34 cellular contexts compared by ENCODE assay signal in the genomic region with DNA sequence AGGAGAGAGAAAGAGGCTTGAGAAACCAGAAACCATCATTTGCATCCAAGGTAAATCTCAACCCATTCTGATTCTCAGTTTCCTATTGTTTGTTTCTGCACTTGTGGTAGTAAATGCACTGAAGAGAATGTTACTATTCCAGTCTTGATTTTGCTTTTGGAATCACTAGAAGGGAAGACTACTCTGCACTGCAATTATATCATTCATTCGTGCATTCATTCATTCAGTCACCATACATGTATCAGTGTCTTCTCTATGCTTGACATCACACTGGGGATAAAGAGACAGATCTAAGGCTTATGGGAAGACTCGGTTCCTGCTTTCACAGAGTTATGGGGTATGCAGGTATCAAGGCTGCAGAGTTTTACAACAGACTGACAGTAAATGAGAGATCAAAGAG.
"Had no signal": no experiment of that assay in that cellular context is flagged by ENCODE, and none has a peak within 500 bp of the region (broad histone marks: within the 10 kb centered on the region; RNA-seq: fewer than 3 reads in every experiment).

No MANE protein-coding gene starts in this region.

- H3K4me3 ChIP-seq: adrenal gland, body of pancreas, esophagus muscularis mucosa, gastrocnemius medialis, heart left ventricle had no signal

- H3K36me3 ChIP-seq: adrenal gland, esophagus muscularis mucosa, gastrocnemius medialis, heart left ventricle had no signal

- ATAC-seq: activated naive CD8-positive, alpha-beta T cell treated with anti-CD3 and anti-CD28 coated beads, Interleukin-2, amount 50 U/mL, for 24 hours; activated T-cell treated with anti-CD3 and anti-CD28 coated beads, Interleukin-2, amount 50 U/mL, for 72 hours; body of pancreas; effector memory CD8-positive, alpha-beta T cell; foreskin keratinocyte; gastrocnemius medialis; heart left ventricle; T-cell; WTC11 had no signal

- H3K36me3 Mint-ChIP-seq: activated naive CD4-positive, alpha-beta T cell treated with anti-CD3 and anti-CD28 coated beads, Interleukin-2, amount 50 U/mL, for 24 hours; activated naive CD8-positive, alpha-beta T cell treated with anti-CD3 and anti-CD28 coated beads for 36 hours; T-cell; WTC11 had no signal

- H3K9me3 ChIP-seq: adrenal gland, body of pancreas, esophagus muscularis mucosa, gastrocnemius medialis, heart left ventricle had no signal

- H3K4me3 Mint-ChIP-seq: activated CD4-positive, alpha-beta memory T cell treated with anti-CD3 and anti-CD28 coated beads, Interleukin-2, amount 10 ng/mL, durations not matched to agents 7 days and 5 days; activated CD4-positive, alpha-beta T cell treated with anti-CD3 and anti-CD28 coated beads, Interleukin-2, amount 10 ng/mL, durations not matched to agents 7 days and 5 days; activated naive CD4-positive, alpha-beta T cell treated with anti-CD3 and anti-CD28 coated beads, Interleukin-2, amount 50 U/mL, for 24 hours; activated naive CD8-positive, alpha-beta T cell treated with anti-CD3 and anti-CD28 coated beads for 36 hours; activated naive CD8-positive, alpha-beta T cell treated with anti-CD3 and anti-CD28 coated beads, Interleukin-2, amount 50 U/mL, for 24 hours; activated T-cell treated with anti-CD3 and anti-CD28 coated beads, Interleukin-2, amount 50 U/mL, for 24 hours; activated T-cell treated with anti-CD3 and anti-CD28 coated beads, Interleukin-2, amount 50 U/mL, for 72 hours; effector memory CD8-positive, alpha-beta T cell; T-cell; WTC11 had no signal

- H3K9me3 Mint-ChIP-seq: activated naive CD4-positive, alpha-beta T cell treated with anti-CD3 and anti-CD28 coated beads, Interleukin-2, amount 50 U/mL, for 24 hours; activated T-cell treated with anti-CD3 and anti-CD28 coated beads, Interleukin-2, amount 50 U/mL, for 72 hours; T-cell had no signal

- FAIRE-seq: colon had no signal

- DNase-seq: activated CD4-positive, alpha-beta memory T cell treated with anti-CD3 and anti-CD28 coated beads, Interleukin-2, amount 10 ng/mL, durations not matched to agents 7 days and 5 days; activated CD4-positive, alpha-beta T cell treated with anti-CD3 and anti-CD28 coated beads for 1 hour; activated CD4-positive, alpha-beta T cell treated with anti-CD3 and anti-CD28 coated beads for 4 hours; activated CD4-positive, alpha-beta T cell treated with anti-CD3 and anti-CD28 coated beads, Interleukin-2, amount 10 ng/mL, durations not matched to agents 7 days and 5 days; activated CD4-positive, alpha-beta T cell treated with anti-CD3 and anti-CD28 coated beads, Interleukin-2, amount 50 U/mL, for 4 hours; activated CD8-positive, alpha-beta memory T cell treated with anti-CD3 and anti-CD28 coated beads, Interleukin-2, amount 50 U/mL, for 48 hours; activated gamma-delta T cell; activated naive CD4-positive, alpha-beta T cell; activated naive CD8-positive, alpha-beta T cell treated with anti-CD3 and anti-CD28 coated beads for 36 hours; activated naive CD8-positive, alpha-beta T cell treated with anti-CD3 and anti-CD28 coated beads, Interleukin-2, amount 50 U/mL, for 24 hours; activated T-cell treated with anti-CD3 and anti-CD28 coated beads for 4 hours; activated T-cell treated with anti-CD3 and anti-CD28 coated beads, Interleukin-2, amount 50 U/mL, for 24 hours; activated T-cell treated with anti-CD3 and anti-CD28 coated beads, Interleukin-2, amount 50 U/mL, for 72 hours; adrenal gland; amygdala; aorta; body of pancreas; caudate nucleus; cortex of kidney; dermis blood vessel endothelial cell; effector CD4-positive, alpha-beta T cell; effector memory CD8-positive, alpha-beta T cell; erythroblast; foreskin keratinocyte; gastrocnemius medialis; glutamatergic neuron; heart left ventricle; T-cell; T1000 had no signal

- H3K27ac Mint-ChIP-seq: activated CD4-positive, alpha-beta memory T cell treated with anti-CD3 and anti-CD28 coated beads, Interleukin-2, amount 10 ng/mL, durations not matched to agents 7 days and 5 days; activated CD4-positive, alpha-beta T cell treated with anti-CD3 and anti-CD28 coated beads, Interleukin-2, amount 10 ng/mL, durations not matched to agents 7 days and 5 days; activated naive CD4-positive, alpha-beta T cell treated with anti-CD3 and anti-CD28 coated beads, Interleukin-2, amount 50 U/mL, for 24 hours; activated naive CD8-positive, alpha-beta T cell treated with anti-CD3 and anti-CD28 coated beads for 36 hours; activated naive CD8-positive, alpha-beta T cell treated with anti-CD3 and anti-CD28 coated beads, Interleukin-2, amount 50 U/mL, for 24 hours; activated T-cell treated with anti-CD3 and anti-CD28 coated beads, Interleukin-2, amount 50 U/mL, for 24 hours; activated T-cell treated with anti-CD3 and anti-CD28 coated beads, Interleukin-2, amount 50 U/mL, for 72 hours; effector memory CD8-positive, alpha-beta T cell; T-cell; WTC11 had no signal

- H3K27me3 ChIP-seq: adrenal gland, body of pancreas, esophagus muscularis mucosa, foreskin keratinocyte, gastrocnemius medialis, heart left ventricle had no signal

- H3K4me1 ChIP-seq: adrenal gland, body of pancreas, gastrocnemius medialis had no signal

- H3K27me3 Mint-ChIP-seq: activated CD4-positive, alpha-beta memory T cell treated with anti-CD3 and anti-CD28 coated beads, Interleukin-2, amount 10 ng/mL, durations not matched to agents 7 days and 5 days; activated naive CD4-positive, alpha-beta T cell treated with anti-CD3 and anti-CD28 coated beads, Interleukin-2, amount 50 U/mL, for 24 hours; activated T-cell treated with anti-CD3 and anti-CD28 coated beads, Interleukin-2, amount 50 U/mL, for 24 hours; effector memory CD8-positive, alpha-beta T cell; T-cell had no signal

- H3K27ac ChIP-seq: adrenal gland, body of pancreas, esophagus muscularis mucosa, foreskin keratinocyte, gastrocnemius medialis, heart left ventricle, VCaP had no signal
